In the genomic region with DNA sequence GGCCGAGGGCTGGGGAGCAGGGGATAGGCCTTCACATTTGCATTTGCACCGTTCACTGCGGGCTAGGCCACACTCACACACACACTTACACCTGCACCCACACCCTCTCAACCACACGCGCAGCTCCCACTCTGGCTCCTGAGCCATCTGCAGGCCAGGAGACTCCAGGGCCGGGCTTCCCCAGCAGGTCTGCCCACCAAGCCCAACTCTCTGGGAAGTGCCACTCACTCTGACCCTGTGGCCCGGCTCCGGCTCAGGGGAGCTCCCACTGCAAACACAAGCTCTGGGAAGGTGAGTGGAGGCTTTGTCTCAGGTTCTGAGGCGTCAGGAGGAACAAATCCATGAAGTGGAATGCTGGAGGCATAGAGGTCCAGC, we compare ENCODE assay signal across 23 cellular contexts.
"Had no signal": no experiment of that assay in that cellular context is flagged by ENCODE, and none has a peak within 500 bp of the region (broad histone marks: within the 10 kb centered on the region; RNA-seq: fewer than 3 reads in every experiment).

No MANE protein-coding gene starts in this region.

- H3K36me3 ChIP-seq: heart right ventricle, neutrophil, right lobe of liver, stomach, thoracic aorta, transverse colon had no signal

- H3K27me3 Mint-ChIP-seq: stimulated activated memory B cell treated with anti-CD40 and anti-IgM and Interleukin-4, amounts not matched to agents 10 μg/mL and 1 μg/mL and 100 μg/mL, for 72 hours had no signal

- H3K9me3 ChIP-seq: heart right ventricle, neutrophil, psoas muscle, right lobe of liver, stomach, thoracic aorta, transverse colon had no signal

- H3K4me3 ChIP-seq: dorsolateral prefrontal cortex, heart right ventricle, psoas muscle, right lobe of liver, stomach, thoracic aorta, transverse colon had no signal

- H3K4me1 ChIP-seq: heart right ventricle, psoas muscle, right lobe of liver, stomach, transverse colon had no signal

- FAIRE-seq: islet of Langerhans had no signal

- H3K27me3 ChIP-seq: right lobe of liver, transverse colon had no signal

- H3K36me3 Mint-ChIP-seq: naive B cell; stimulated activated memory B cell treated with anti-CD40 and anti-IgM and Interleukin-4, amounts not matched to agents 10 μg/mL and 1 μg/mL and 100 μg/mL, for 72 hours had no signal

- H3K4me3 Mint-ChIP-seq: naive B cell; nephron progenitor cell; stimulated activated memory B cell treated with anti-CD40 and anti-IgM and Interleukin-4, amounts not matched to agents 10 μg/mL and 1 μg/mL and 100 μg/mL, for 72 hours had no signal

- H3K27ac ChIP-seq: dorsolateral prefrontal cortex, heart right ventricle, neutrophil, psoas muscle, right lobe of liver, stomach, thoracic aorta, transverse colon had no signal

- ATAC-seq: heart right ventricle; right lobe of liver; stimulated activated memory B cell treated with anti-CD40 and anti-IgM and Interleukin-4, amounts not matched to agents 10 μg/mL and 1 μg/mL and 100 μg/mL, for 72 hours had no signal

- H3K9me3 Mint-ChIP-seq: nephron progenitor cell; stimulated activated memory B cell treated with anti-CD40 and anti-IgM and Interleukin-4, amounts not matched to agents 10 μg/mL and 1 μg/mL and 100 μg/mL, for 72 hours had no signal

- H3K27ac Mint-ChIP-seq: naive B cell; stimulated activated memory B cell treated with anti-CD40 and anti-IgM and Interleukin-4, amounts not matched to agents 10 μg/mL and 1 μg/mL and 100 μg/mL, for 72 hours had no signal

- DNase-seq: cortex of kidney; dorsolateral prefrontal cortex; effector CD8-positive, alpha-beta T cell; foreskin melanocyte; heart right ventricle; hypothalamus; kidney glomerular epithelial cell; mesendoderm; naive B cell; nephron progenitor cell; psoas muscle; retina; right lobe of liver; stimulated activated CD4-positive, alpha-beta T cell treated with anti-CD3 and anti-CD28 coated beads, Interleukin-15, amount 100 ng/mL, for 24 hours; stimulated activated CD4-positive, alpha-beta T cell treated with anti-CD3 and anti-CD28 coated beads, Interleukin-1b, Interleukin-23, amount 100 ng/mL, for 48 hours; stimulated activated CD4-positive, alpha-beta T cell treated with anti-CD3 and anti-CD28 coated beads, Interleukin-4, amount 100 ng/mL, for 24 hours; stomach; substantia nigra; transverse colon had no signal
